6 cellular contexts compared by ENCODE assay signal in genomic region chr7:247636-248035, GRCh38. TPM values are rescaled to one million over a fixed set of nuclear protein-coding genes. Genes with fewer than 3 reads are reported as not detected.
"Had no signal": no experiment of that assay in that cellular context is flagged by ENCODE, and none has a peak within 500 bp of the region (broad histone marks: within the 10 kb centered on the region; RNA-seq: fewer than 3 reads in every experiment).

No MANE protein-coding gene starts in this region.

- H3K4me3 ChIP-seq: K562 had no signal

- DNase-seq: IMR-90, KBM-7 had no signal

- H3K27ac ChIP-seq: HL-60 had no signal

RNA-seq across cellular contexts. Expression of gene FOXL3, which starts 42.3 kb away (rescaled TPM):
- polyA plus RNA-seq: HepG2, IgD-negative memory B cell, IMR-90, K562 had no signal

RNA-seq across cellular contexts. Expression of gene FAM20C, which starts 55.3 kb away (rescaled TPM):
- polyA plus RNA-seq: IgD-negative memory B cell, K562 had no signal
